Comparison of ENCODE assay signal across 22 cellular contexts in genomic region chr7:8154290-8154689, GRCh38.
DNase-seq lines count a peak whose midpoint lies in the region; ATAC-seq and TF ChIP-seq lines count a peak whose summit lies in the region.
"Had no signal": no experiment of that assay in that cellular context is flagged by ENCODE, and none has a peak within 500 bp of the region (broad histone marks: within the 10 kb centered on the region; RNA-seq: fewer than 3 reads in every experiment).

No MANE protein-coding gene starts in this region.

- ATAC-seq in HG03097 (IDR thresholded peaks at IDR 0.05; ENCODE audit: low FRiP score, unreplicated experiment) (no peak), GM19463 (IDR thresholded peaks at IDR 0.05; ENCODE audit: unreplicated experiment) (no peak)
- ATAC-seq: left colon; Panc1; stimulated activated effector memory CD8-positive, alpha-beta T cell treated with anti-CD3 and anti-CD28 coated beads, Interleukin-12 subunit alpha, Interleukin-12 subunit beta, amount 100 ng/mL, for 72 hours; WTC11 had no signal

- H3K4me1 ChIP-seq in BLaER1 (peaks cover 20% of the 10 kb centered on the region), Loucy (ENCODE audit: insufficient read depth, low read length, poor library complexity, severe bottlenecking) (peaks cover 60% of the 10 kb centered on the region)
- H3K4me1 ChIP-seq: breast epithelium, colonic mucosa had no signal

- peaks cover 0 to 2% (median 0%) of the 10 kb centered on the region in 5 experiments for H3K9me3 Mint-ChIP-seq in brain

- H3K27me3 ChIP-seq in BLaER1 (no peaks in the 10 kb centered on the region), Loucy (ENCODE audit: insufficient read depth, low read length, poor library complexity, severe bottlenecking) (no peaks in the 10 kb centered on the region)
- H3K27me3 ChIP-seq: breast epithelium, colonic mucosa had no signal

- peaks cover 4% of the 10 kb centered on the region for H3K36me3 Mint-ChIP-seq in brain

- no peak overlapping the region for H3K4me3 ChIP-seq in BLaER1
- peak overlapping the region; percentile 40 for H3K4me3 ChIP-seq in Loucy (ENCODE audit: low read length, poor library complexity, severe bottlenecking)
- H3K4me3 ChIP-seq: breast epithelium, colonic mucosa, thoracic aorta had no signal

- H3K79me2 ChIP-seq in Loucy (ENCODE audit: insufficient read depth, low read length) = no peaks in the 10 kb centered on the region

- no peaks in the 10 kb centered on the region for H3K36me3 ChIP-seq in BLaER1
- H3K36me3 ChIP-seq in Loucy (ENCODE audit: insufficient read depth, low read length) = no peaks in the 10 kb centered on the region
- H3K36me3 ChIP-seq: breast epithelium, colonic mucosa, thoracic aorta had no signal

- H3K9me2 ChIP-seq in Loucy (replicated peaks; ENCODE audit: low read depth, low read length) = no peaks in the 10 kb centered on the region

- H3K27ac ChIP-seq in BLaER1 = no peak overlapping the region
- H3K27ac ChIP-seq: breast epithelium, colonic mucosa, thoracic aorta had no signal

- peaks cover 9% of the 10 kb centered on the region; the same call in 1 of the 2 replicates for H3F3A ChIP-seq in Loucy (ENCODE audit: low read depth)

- H3K9ac ChIP-seq in BLaER1 (no peak overlapping the region), Loucy (ENCODE audit: low read depth, low read length, poor library complexity, severe bottlenecking) (peak overlapping the region; percentile 63)

- H3K4me1 Mint-ChIP-seq in brain = peaks cover 45% of the 10 kb centered on the region

- peak overlapping the region in 1 of 5 experiments; percentile 51 for H3K4me3 Mint-ChIP-seq in brain
- H3K4me3 Mint-ChIP-seq: endodermal cell; stimulated activated effector memory CD8-positive, alpha-beta T cell treated with anti-CD3 and anti-CD28 coated beads, Interleukin-12 subunit alpha, Interleukin-12 subunit beta, amount 100 ng/mL, for 72 hours; WTC11 had no signal

- H2AFZ ChIP-seq in Loucy (ENCODE audit: low read length) = peak overlapping the region; percentile 36; the same call in 1 of the 2 replicates

- no peaks in the 10 kb centered on the region for H4K20me1 ChIP-seq in BLaER1
- no peaks in the 10 kb centered on the region for H4K20me1 ChIP-seq in Loucy (ENCODE audit: insufficient read depth, low read length, poor library complexity, severe bottlenecking)

- H3K9me3 ChIP-seq in BLaER1 (no peaks in the 10 kb centered on the region), Loucy (ENCODE audit: insufficient read depth, low read depth, low read length) (no peaks in the 10 kb centered on the region)
- H3K9me3 ChIP-seq: breast epithelium, colonic mucosa, thoracic aorta had no signal

- peak overlapping the region in 4 of 5 experiments; percentile 16 to 76 (median 56) for H3K27ac Mint-ChIP-seq in brain
- H3K27ac Mint-ChIP-seq: endodermal cell; stimulated activated effector memory CD8-positive, alpha-beta T cell treated with anti-CD3 and anti-CD28 coated beads, Interleukin-12 subunit alpha, Interleukin-12 subunit beta, amount 100 ng/mL, for 72 hours; WTC11 had no signal

- H3K4me2 ChIP-seq in BLaER1 (peak overlapping the region; percentile 32; the same call in 1 of the 2 replicates), Loucy (ENCODE audit: low read depth, low read length, poor library complexity, severe bottlenecking) (peak overlapping the region; percentile 72)

- TF ChIP-seq CTCF in Loucy (conservative IDR thresholded peaks at IDR 0.05; ENCODE audit: low read length) (no peak), brain (conservative IDR thresholded peaks at IDR 0.05) (no peak)

- H3K27me3 Mint-ChIP-seq in brain = peaks cover 4% of the 10 kb centered on the region

- DNase-seq in NCI-H2081 treated with DMSO at 0.1 percent for 48 hours (lab: John Stamatoyannopoulos, UW) = peak; percentile 94
- no peak for DNase-seq in mesenteric fat pad (ENCODE audit: low spot score)
- no peak for DNase-seq in KG1 (lab: John Stamatoyannopoulos, UW)
- DNase-seq: activated CD4-positive, alpha-beta T cell treated with anti-CD3 and anti-CD28 coated beads, Interleukin-2, amount 50 U/mL, for 4 hours; activated gamma-delta T cell; colonic mucosa; DMS53; endodermal cell; HCEC 1CT; left colon; NCI-H187; posterior cingulate gyrus had no signal
